12 cellular contexts compared by ENCODE assay signal in genomic region chr16:15946257-15947044, GRCh38. TPM values are rescaled to one million over a fixed set of nuclear protein-coding genes. Genes with fewer than 3 reads are reported as not detected.
DNase-seq lines count a peak whose midpoint lies in the region; ATAC-seq, FAIRE-seq and TF ChIP-seq lines count a peak whose summit lies in the region.
"Had no signal": no experiment of that assay in that cellular context is flagged by ENCODE, and none has a peak within 500 bp of the region (broad histone marks: within the 10 kb centered on the region; RNA-seq: fewer than 3 reads in every experiment).

No MANE protein-coding gene starts in this region.

- no peak overlapping the region for H3K4me3 Mint-ChIP-seq in activated naive CD4-positive, alpha-beta T cell treated with anti-CD3 and anti-CD28 coated beads, Interleukin-2, amount 50 U/mL, for 24 hours
- H3K4me3 Mint-ChIP-seq in type B pancreatic cell: peak overlapping the region; percentile 40
- no peak overlapping the region for H3K4me3 Mint-ChIP-seq in T-cell

- CTCF ChIA-PET in T-cell (lab: Charles Lee): interaction anchor here in 1 of 2 donors (1.5 kb wide), 1 partner anchor 58 kb away, joined by 3 read pairs; the partner anchor contains the start of gene CEP20

- no peaks in the 10 kb centered on the region for H3K36me3 Mint-ChIP-seq in activated naive CD4-positive, alpha-beta T cell treated with anti-CD3 and anti-CD28 coated beads, Interleukin-2, amount 50 U/mL, for 24 hours
- H3K36me3 Mint-ChIP-seq in activated naive CD4-positive, alpha-beta T cell treated with anti-CD3 and anti-CD28 coated beads, Interleukin-2, amount 50 U/mL, for 72 hours: peaks cover 12 to 13% of the 10 kb centered on the region in 2 donors
- H3K36me3 Mint-ChIP-seq in type B pancreatic cell (no peaks in the 10 kb centered on the region), T-cell (no peaks in the 10 kb centered on the region)

- H3K9me3 ChIP-seq in SJCRH30 (replicated peaks): no peaks in the 10 kb centered on the region

- no peak for DNase-seq in activated naive CD4-positive, alpha-beta T cell treated with anti-CD3 and anti-CD28 coated beads, Interleukin-2, amount 50 U/mL, for 72 hours (ENCODE audit: low spot score in 2 of 2)
- peak; percentile 11 to 34 for DNase-seq in SJCRH30
- peak; percentile 77 for DNase-seq in fibroblast of peridontal ligament (ENCODE audit: extremely low read depth)
- DNase-seq in type B pancreatic cell (ENCODE audit: extremely low spot score, unreplicated experiment): no peak
- DNase-seq in urothelium cell line (ENCODE audit: low spot score): no peak
- DNase-seq in NCI-H1436 (lab: John Stamatoyannopoulos, UW): no peak
- no peak for DNase-seq in T-cell
- DNase-seq: caudate nucleus; CD4-positive, alpha-beta memory T cell; KG1; stimulated activated CD8-positive, alpha-beta memory T cell treated with anti-CD3 and anti-CD28 coated beads, Interleukin-4, amount 100 ng/mL, for 48 hours had no signal

- H3K36me3 ChIP-seq in SJCRH30: no peaks in the 10 kb centered on the region

- H3K4me3 ChIP-seq in SJCRH30: no peak overlapping the region

- H3K27ac Mint-ChIP-seq in activated naive CD4-positive, alpha-beta T cell treated with anti-CD3 and anti-CD28 coated beads, Interleukin-2, amount 50 U/mL, for 24 hours: peak overlapping the region; percentile 6
- peak overlapping the region in 1 of 2 donors; percentile 57 for H3K27ac Mint-ChIP-seq in activated naive CD4-positive, alpha-beta T cell treated with anti-CD3 and anti-CD28 coated beads, Interleukin-2, amount 50 U/mL, for 72 hours
- no peak overlapping the region for H3K27ac Mint-ChIP-seq in type B pancreatic cell
- no peak overlapping the region for H3K27ac Mint-ChIP-seq in T-cell

- ATAC-seq in activated naive CD4-positive, alpha-beta T cell treated with anti-CD3 and anti-CD28 coated beads, Interleukin-2, amount 50 U/mL, for 72 hours: no peak
- ATAC-seq in T-cell (replicated peaks in 1 of 4): no peak

- POLR2A ChIA-PET in T-cell (lab: Charles Lee): no interaction called here

- H3K9me3 Mint-ChIP-seq in activated naive CD4-positive, alpha-beta T cell treated with anti-CD3 and anti-CD28 coated beads, Interleukin-2, amount 50 U/mL, for 24 hours: no peaks in the 10 kb centered on the region
- no peaks in the 10 kb centered on the region for H3K9me3 Mint-ChIP-seq in activated naive CD4-positive, alpha-beta T cell treated with anti-CD3 and anti-CD28 coated beads, Interleukin-2, amount 50 U/mL, for 72 hours
- no peaks in the 10 kb centered on the region for H3K9me3 Mint-ChIP-seq in type B pancreatic cell
- no peaks in the 10 kb centered on the region for H3K9me3 Mint-ChIP-seq in T-cell
- H3K9me3 Mint-ChIP-seq: CD4-positive, alpha-beta memory T cell had no signal

- peaks cover 10% of the 10 kb centered on the region for H3K4me1 ChIP-seq in SJCRH30

- peaks cover 35% of the 10 kb centered on the region for H3K4me1 Mint-ChIP-seq in activated naive CD4-positive, alpha-beta T cell treated with anti-CD3 and anti-CD28 coated beads, Interleukin-2, amount 50 U/mL, for 24 hours
- peaks cover 17% of the 10 kb centered on the region for H3K4me1 Mint-ChIP-seq in type B pancreatic cell (ENCODE audit: unreplicated experiment)
- H3K4me1 Mint-ChIP-seq in T-cell: peaks cover 20 to 24% (median 21%) of the 10 kb centered on the region in 3 donors

- no peak for TF ChIP-seq CTCF in type B pancreatic cell (conservative IDR thresholded peaks at IDR 0.05)

- FAIRE-seq in urothelium cell line (lab: Jason Lieb, UNC): no peak

- H3K27me3 ChIP-seq in SJCRH30: peaks cover 4% of the 10 kb centered on the region; the same call in 1 of the 2 replicates

- H3K27me3 Mint-ChIP-seq in activated naive CD4-positive, alpha-beta T cell treated with anti-CD3 and anti-CD28 coated beads, Interleukin-2, amount 50 U/mL, for 24 hours: no peaks in the 10 kb centered on the region
- no peaks in the 10 kb centered on the region for H3K27me3 Mint-ChIP-seq in type B pancreatic cell
- H3K27me3 Mint-ChIP-seq in T-cell: no peaks in the 10 kb centered on the region
- H3K27me3 Mint-ChIP-seq: CD4-positive, alpha-beta memory T cell had no signal

- H3K27ac ChIP-seq in SJCRH30: no peak overlapping the region

RNA-seq across cellular contexts. Expression of gene ABCC1, which starts 3.0 kb away (rescaled TPM):
- total RNA-seq in activated naive CD4-positive, alpha-beta T cell treated with anti-CD3 and anti-CD28 coated beads, Interleukin-2, amount 50 U/mL, for 72 hours: 10 to 100 TPM; 51.8 to 66.9 TPM
- 10.0 and 10.1 TPM in 2 replicates for total RNA-seq in SJCRH30 (2014; rRNA removed; shearing (Covaris generic))
- 38.1 and 53.7 TPM in 2 replicates for total RNA-seq in type B pancreatic cell (ENCODE audit: low replicate concordance)
- total RNA-seq in T-cell: 10 to 100 TPM; 59.4 to 68.1 (median 63.0) TPM

RNA-seq across cellular contexts. Expression of gene CEP20, which starts 58.0 kb away (rescaled TPM):
- total RNA-seq in activated naive CD4-positive, alpha-beta T cell treated with anti-CD3 and anti-CD28 coated beads, Interleukin-2, amount 50 U/mL, for 72 hours: 10 to 100 TPM; 38.7 to 97.5 TPM
- total RNA-seq in SJCRH30 (2014; rRNA removed; shearing (Covaris generic)): 38.6 and 44.1 TPM in 2 replicates
- total RNA-seq in type B pancreatic cell (ENCODE audit: low replicate concordance): 21.1 and 25.4 TPM in 2 replicates
- 10 to 100 TPM; 17.2 to 25.9 (median 25.2) TPM for total RNA-seq in T-cell

Comparison
In these comparisons a context has a peak if more than half of its experiments do, and no peak if none do; other contexts are left out.
1. DNase-seq: peak in SJCRH30 (2 of 2) and fibroblast of peridontal ligament (single experiment); none in activated naive CD4-positive, alpha-beta T cell treated with anti-CD3 and anti-CD28 coated beads, Interleukin-2, amount 50 U/mL, for 72 hours (0 of 2), type B pancreatic cell (single experiment), urothelium cell line (single experiment), NCI-H1436 (single experiment) and T-cell (0 of 34).